ENCODE assay signal across 8 cellular contexts in the genomic region with DNA sequence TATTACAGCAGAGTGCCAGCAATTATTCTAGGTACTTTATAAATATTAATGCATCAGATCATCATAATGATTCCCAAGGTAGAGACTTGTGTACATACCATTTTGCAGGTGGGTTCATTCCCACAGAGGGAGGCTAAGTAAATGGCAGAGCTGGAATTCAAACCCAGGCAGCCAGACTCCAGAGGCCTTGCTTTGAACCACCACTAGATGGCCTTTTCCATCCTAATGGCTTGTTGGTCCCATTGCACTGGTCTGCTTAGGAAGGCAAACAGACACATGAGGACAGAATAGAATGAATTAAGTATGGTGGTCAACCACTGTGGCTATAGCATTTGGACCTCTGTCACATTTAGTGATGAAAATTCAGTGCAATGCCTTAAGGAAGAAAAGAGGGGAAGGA.
DNase-seq lines count a peak whose midpoint lies in the region; ATAC-seq, FAIRE-seq and TF ChIP-seq lines count a peak whose summit lies in the region.

No MANE protein-coding gene starts in this region.

- H3K36me3 ChIP-seq in left ventricle myocardium inferior, result no peaks in the 10 kb centered on the region

- TF ChIP-seq CTCF in A549 (IDR thresholded peaks at IDR 0.05), result peak; percentile 37
- no peak for TF ChIP-seq CTCF in left ventricle myocardium inferior (IDR thresholded peaks at IDR 0.05; ENCODE audit: borderline replicate concordance)

- H3K4me1 ChIP-seq in A549 (no peaks in the 10 kb centered on the region), left ventricle myocardium inferior (no peaks in the 10 kb centered on the region)

- H3K4me3 ChIP-seq in A549 (no peak overlapping the region), left ventricle myocardium inferior (no peak overlapping the region)

- CTCF ChIA-PET in A549 (lab: Yijun Ruan, JAX), result interaction anchor here (0.9 to 1.2 kb wide), 3 partner anchors 11 to 119 kb away, joined by 3 to 5 read pairs (median 3); no protein-coding TSS in a partner anchor

- no peaks in the 10 kb centered on the region for H3K36me3 Mint-ChIP-seq in activated naive CD4-positive, alpha-beta T cell treated with anti-CD3 and anti-CD28 coated beads, Interleukin-2, amount 50 U/mL, for 72 hours

- no peaks in the 10 kb centered on the region for H3K9me3 Mint-ChIP-seq in activated naive CD4-positive, alpha-beta T cell treated with anti-CD3 and anti-CD28 coated beads, Interleukin-2, amount 50 U/mL, for 72 hours

- H3K9me3 ChIP-seq in A549, result no peaks in the 10 kb centered on the region
- H3K9me3 ChIP-seq in left ventricle myocardium inferior (replicated peaks), result peaks cover 9% of the 10 kb centered on the region

- no peaks in the 10 kb centered on the region for H3K27me3 ChIP-seq in left ventricle myocardium inferior (ENCODE audit: low read depth)

- peak in 1 of 2 experiments; percentile 52 for DNase-seq in A549 (ENCODE audit: low read depth in 1 of 2, low spot score in 1 of 2)
- DNase-seq in SK-MEL-5 (ENCODE audit: low read depth, low spot score), result peak; percentile 74
- DNase-seq in lung microvascular endothelial cell (ENCODE audit: low read depth in 2 of 2), result peak; percentile 21 to 35
- DNase-seq in left ventricle myocardium inferior, result no peak
- no peak for DNase-seq in activated naive CD4-positive, alpha-beta T cell treated with anti-CD3 and anti-CD28 coated beads, Interleukin-2, amount 50 U/mL, for 72 hours (ENCODE audit: low spot score in 2 of 2)
- DNase-seq in posterior vena cava (ENCODE audit: low spot score), result no peak

- ATAC-seq in A549 (peak; percentile 76 to 94; a peak in 5 of 6 replicates), GM18870 (IDR thresholded peaks at IDR 0.05; ENCODE audit: unreplicated experiment) (peak; percentile 85), HG03066 (IDR thresholded peaks at IDR 0.05; ENCODE audit: low read depth, unreplicated experiment) (peak; percentile 74)
- ATAC-seq in activated naive CD4-positive, alpha-beta T cell treated with anti-CD3 and anti-CD28 coated beads, Interleukin-2, amount 50 U/mL, for 72 hours, result no peak

- no peak for FAIRE-seq in A549 (lab: Jason Lieb, UNC)

- peak in 1 of 2 experiments; percentile 47; a peak in 2 of 5 replicates for TF ChIP-seq RAD21 in A549 (conservative IDR thresholded peaks at IDR 0.05 in 1 of 2, IDR thresholded peaks at IDR 0.05 in 1 of 2)

- H3K4me2 ChIP-seq in A549, result no peak overlapping the region

- H3K27ac Mint-ChIP-seq in activated naive CD4-positive, alpha-beta T cell treated with anti-CD3 and anti-CD28 coated beads, Interleukin-2, amount 50 U/mL, for 72 hours, result no peak overlapping the region

- TF ChIP-seq POLR2A in A549 (IDR thresholded peaks at IDR 0.05; ENCODE audit: low read length), result no peak

- POLR2A ChIA-PET in A549 (lab: Yijun Ruan, JAX), result no interaction called here

- intact Hi-C loops in left ventricle myocardium inferior (cut with micrococcal nuclease) (no loop called here), posterior vena cava (cut with DNase I) (no loop called here)

- in situ Hi-C loops in SK-MEL-5 (cut with HindIII; ENCODE audit: low pct_unique_long_range_greater_than_20kb, low sequenced_read_pairs), result no loop called here

- no peak overlapping the region for H3K27ac ChIP-seq in A549
- no peak overlapping the region for H3K27ac ChIP-seq in left ventricle myocardium inferior (replicated peaks)

- TF ChIP-seq EP300 in A549 (IDR thresholded peaks at IDR 0.05), result no peak

TF ChIP-seq in A549, 52 proteins besides CTCF, POLR2A, EP300 and RAD21:
- TF ChIP-seq SMC3 (IDR thresholded peaks at IDR 0.05), result peak; percentile 30; the same call in 2 of the 3 replicates
- no peak for TF ChIP-seq MAFK (IDR thresholded peaks at IDR 0.05; ENCODE audit: partially characterized antibody)

Comparison
In these comparisons a context has a peak if more than half of its experiments do, and no peak if none do; other contexts are left out.
1. ATAC-seq: peak in A549 (2 of 2), GM18870 (single experiment) and HG03066 (single experiment); none in activated naive CD4-positive, alpha-beta T cell treated with anti-CD3 and anti-CD28 coated beads, Interleukin-2, amount 50 U/mL, for 72 hours (0 of 2).
2. DNase-seq: peak in SK-MEL-5 (single experiment) and lung microvascular endothelial cell (2 of 2); none in left ventricle myocardium inferior (single experiment), activated naive CD4-positive, alpha-beta T cell treated with anti-CD3 and anti-CD28 coated beads, Interleukin-2, amount 50 U/mL, for 72 hours (0 of 2) and posterior vena cava (single experiment).